ENCODE assay signal across 27 cellular contexts in genomic region chr1:245240648-245241165, GRCh38.
"Had no signal": no experiment of that assay in that cellular context is flagged by ENCODE, and none has a peak within 500 bp of the region (broad histone marks: within the 10 kb centered on the region; RNA-seq: fewer than 3 reads in every experiment).

No MANE protein-coding gene starts in this region.

- H3K9me3 Mint-ChIP-seq: activated CD4-positive, alpha-beta T cell treated with anti-CD3 and anti-CD28 coated beads, Interleukin-2, amount 10 ng/mL, durations not matched to agents 7 days and 5 days; effector memory CD8-positive, alpha-beta T cell; neural crest cell; WTC11 had no signal

- H3K4me3 Mint-ChIP-seq: activated CD4-positive, alpha-beta T cell treated with anti-CD3 and anti-CD28 coated beads, Interleukin-2, amount 10 ng/mL, durations not matched to agents 7 days and 5 days; activated CD8-positive, alpha-beta T cell treated with anti-CD3 and anti-CD28 coated beads, Interleukin-2, amount 10 ng/mL, durations not matched to agents 7 days and 5 days; activated naive CD8-positive, alpha-beta T cell; effector memory CD8-positive, alpha-beta T cell; naive B cell; neural crest cell; WTC11 had no signal

- DNase-seq: activated CD4-positive, alpha-beta T cell treated with anti-CD3 and anti-CD28 coated beads for 1 hour; activated CD4-positive, alpha-beta T cell treated with anti-CD3 and anti-CD28 coated beads, Interleukin-2, amount 10 ng/mL, durations not matched to agents 7 days and 5 days; activated CD8-positive, alpha-beta T cell treated with anti-CD3 and anti-CD28 coated beads, Interleukin-2, amount 10 ng/mL, durations not matched to agents 7 days and 5 days; activated effector memory CD4-positive, alpha-beta T cell treated with Interleukin-2 at 50 U/mL for 16 hours; activated naive CD4-positive, alpha-beta T cell treated with Interleukin-2 at 50 U/mL for 16 hours; anterior cingulate cortex; cerebellar nuclear complex; effector memory CD8-positive, alpha-beta T cell; foreskin fibroblast; head of caudate nucleus; hypothalamus; kidney glomerular epithelial cell; left ventricle myocardium inferior; naive B cell; occipital lobe; psoas muscle; spleen; stimulated activated naive CD4-positive, alpha-beta T cell treated with Interleukin-2 at 50 U/mL for 16 hours; T-helper 2 cell; testis; transverse colon had no signal

- H3K4me1 Mint-ChIP-seq: activated CD4-positive, alpha-beta T cell treated with anti-CD3 and anti-CD28 coated beads, Interleukin-2, amount 10 ng/mL, durations not matched to agents 7 days and 5 days; naive B cell had no signal

- H3K9me3 ChIP-seq: left ventricle myocardium inferior, psoas muscle, spleen, testis, transverse colon had no signal

- H3K27me3 Mint-ChIP-seq: activated CD4-positive, alpha-beta T cell treated with anti-CD3 and anti-CD28 coated beads, Interleukin-2, amount 10 ng/mL, durations not matched to agents 7 days and 5 days had no signal

- H3K4me1 ChIP-seq: left ventricle myocardium inferior, parathyroid adenoma, psoas muscle, spleen, testis, transverse colon had no signal

- H3K4me3 ChIP-seq: coronary artery, dorsolateral prefrontal cortex, left ventricle myocardium inferior, psoas muscle, spleen, testis, transverse colon had no signal

- H3K36me3 Mint-ChIP-seq: activated naive CD8-positive, alpha-beta T cell; naive B cell; WTC11 had no signal

- H3K27ac Mint-ChIP-seq: activated CD4-positive, alpha-beta T cell treated with anti-CD3 and anti-CD28 coated beads, Interleukin-2, amount 10 ng/mL, durations not matched to agents 7 days and 5 days; activated CD8-positive, alpha-beta T cell treated with anti-CD3 and anti-CD28 coated beads, Interleukin-2, amount 10 ng/mL, durations not matched to agents 7 days and 5 days; activated naive CD8-positive, alpha-beta T cell; effector memory CD8-positive, alpha-beta T cell; naive B cell; WTC11 had no signal

- H3K27ac ChIP-seq: coronary artery, dorsolateral prefrontal cortex, left ventricle myocardium inferior, parathyroid adenoma, psoas muscle, spleen, testis, transverse colon had no signal

- ATAC-seq: activated CD8-positive, alpha-beta T cell treated with anti-CD3 and anti-CD28 coated beads, Interleukin-2, amount 10 ng/mL, durations not matched to agents 7 days and 5 days; effector memory CD8-positive, alpha-beta T cell; psoas muscle; WTC11 had no signal

- H3K27me3 ChIP-seq: testis had no signal

- H3K36me3 ChIP-seq: left ventricle myocardium inferior, spleen, transverse colon had no signal
